7 cellular contexts compared by ENCODE assay signal in the genomic region with DNA sequence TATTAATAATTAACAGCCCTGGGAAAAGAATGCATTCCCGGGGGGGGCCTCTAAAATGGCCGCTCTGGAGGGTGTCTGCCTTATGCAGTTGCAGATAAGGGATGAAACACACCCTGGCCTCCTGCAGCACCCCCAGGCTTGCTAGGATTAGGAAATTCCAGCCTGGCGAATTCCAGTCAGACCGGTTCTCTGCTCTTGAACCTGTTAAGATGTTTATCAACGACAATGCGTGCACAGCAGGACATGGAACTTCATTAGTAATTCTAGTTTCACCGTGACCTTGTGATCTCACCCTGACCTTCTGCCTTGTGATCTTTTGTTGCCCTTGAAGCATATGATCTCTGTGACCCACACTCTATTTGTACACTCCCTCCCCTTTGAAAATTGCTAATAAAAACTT. TPM values are rescaled to one million over a fixed set of nuclear protein-coding genes. Genes with fewer than 3 reads are reported as not detected.
DNase-seq lines count a peak whose midpoint lies in the region; ATAC-seq and TF ChIP-seq lines count a peak whose summit lies in the region.
"Not testable (repeated sequence)": the region's sequence is repeated elsewhere in the genome, so short reads cannot be mapped to it uniquely, and the experiment has no call there.

No MANE protein-coding gene starts in this region.

- DNase-seq in DMS53 treated with DMSO at 0.1 percent for 48 hours (lab: John Stamatoyannopoulos, UW; ENCODE audit: unreplicated experiment) (peak; percentile 56), NCI-H510A treated with DMSO at 0.1 percent for 48 hours (lab: John Stamatoyannopoulos, UW) (peak; percentile 22), epithelial cell of esophagus (ENCODE audit: low read depth) (peak; percentile 16), trophoblast cell (peak; percentile 55 to 70)
- not testable (repeated sequence) for DNase-seq in activated naive CD4-positive, alpha-beta T cell treated with anti-CD3 and anti-CD28 coated beads, Interleukin-2, amount 10 ng/mL, durations not matched to agents 7 days and 5 days; central memory CD8-positive, alpha-beta T cell (ENCODE audit: low spot score in 2 of 2)

- not testable (repeated sequence) for H3K4me3 Mint-ChIP-seq in activated naive CD4-positive, alpha-beta T cell treated with anti-CD3 and anti-CD28 coated beads, Interleukin-2, amount 10 ng/mL, durations not matched to agents 7 days and 5 days; central memory CD8-positive, alpha-beta T cell

- not testable (repeated sequence) for H2BK120ac ChIP-seq in trophoblast cell (ENCODE audit: insufficient read depth, low read length, poor library complexity)

- H3K23ac ChIP-seq in trophoblast cell (ENCODE audit: low read length), result not testable (repeated sequence)

- H4K91ac ChIP-seq in trophoblast cell (ENCODE audit: low read depth, low read length), result not testable (repeated sequence)

- peaks cover 11% of the 10 kb centered on the region for H3K4me1 Mint-ChIP-seq in activated naive CD4-positive, alpha-beta T cell treated with anti-CD3 and anti-CD28 coated beads, Interleukin-2, amount 10 ng/mL, durations not matched to agents 7 days and 5 days
- H3K4me1 Mint-ChIP-seq in central memory CD8-positive, alpha-beta T cell, result not testable (repeated sequence)

- CTCF ChIA-PET in HEK293 (lab: Yijun Ruan, JAX), result not testable (repeated sequence)
- CTCF ChIA-PET in activated naive CD4-positive, alpha-beta T cell treated with anti-CD3 and anti-CD28 coated beads, Interleukin-2, amount 10 ng/mL, durations not matched to agents 7 days and 5 days (lab: Charles Lee), result interaction anchor here (0.9 to 2.8 kb wide), 4 partner anchors 68 to 155 kb away, joined by 3 to 19 read pairs (median 8); no protein-coding TSS in a partner anchor

- not testable (repeated sequence) for H3K79me1 ChIP-seq in trophoblast cell (ENCODE audit: low read length)

- H3K4me2 ChIP-seq in trophoblast cell (ENCODE audit: low read length), result not testable (repeated sequence)

- ATAC-seq in central memory CD8-positive, alpha-beta T cell (replicated peaks; ENCODE audit: extremely low read depth, poor library complexity, severe bottlenecking), result not testable (repeated sequence)

- not testable (repeated sequence) for H3K27me3 ChIP-seq in trophoblast cell (ENCODE audit: insufficient read depth, low read length)

- H3K79me2 ChIP-seq in trophoblast cell (ENCODE audit: control insufficient read depth, insufficient read depth, low read length, poor library complexity), result not testable (repeated sequence)

- not testable (repeated sequence) for H3K36me3 Mint-ChIP-seq in activated naive CD4-positive, alpha-beta T cell treated with anti-CD3 and anti-CD28 coated beads, Interleukin-2, amount 10 ng/mL, durations not matched to agents 7 days and 5 days; central memory CD8-positive, alpha-beta T cell (ENCODE audit: insufficient read depth)

- not testable (repeated sequence) for H3K36me3 ChIP-seq in HEK293 (ENCODE audit: control insufficient read depth in 2 of 2, insufficient read depth in 1 of 2, low read length in 2 of 2); trophoblast cell (ENCODE audit: control insufficient read depth in 1 of 2, insufficient read depth in 2 of 2, low read length in 2 of 2)

- POLR2A ChIA-PET in HEK293 (lab: Yijun Ruan, JAX), result not testable (repeated sequence)

- not testable (repeated sequence) for H2BK5ac ChIP-seq in trophoblast cell (ENCODE audit: low read depth, low read length, poor library complexity)

- H2BK12ac ChIP-seq in trophoblast cell (ENCODE audit: low read length), result not testable (repeated sequence)

- H4K12ac ChIP-seq in trophoblast cell (ENCODE audit: low read depth, low read length), result not testable (repeated sequence)

- not testable (repeated sequence) for H3K14ac ChIP-seq in trophoblast cell (ENCODE audit: low read length)

- WGBS in trophoblast cell (ENCODE audit: extremely low coverage, insufficient coverage, insufficient read length), result no CpG with 5 or more reads among the region's 7 CpGs

- not testable (repeated sequence) for H4K8ac ChIP-seq in trophoblast cell (ENCODE audit: low read depth, low read length)

- H3K9me3 Mint-ChIP-seq in activated naive CD4-positive, alpha-beta T cell treated with anti-CD3 and anti-CD28 coated beads, Interleukin-2, amount 10 ng/mL, durations not matched to agents 7 days and 5 days; central memory CD8-positive, alpha-beta T cell: not testable (repeated sequence)

- not testable (repeated sequence) for TF ChIP-seq CTCF in HEK293 (tag by site-specific recombination; IDR thresholded peaks at IDR 0.05); epithelial cell of esophagus (IDR thresholded peaks at IDR 0.05; ENCODE audit: insufficient read depth, low read depth, low read length, missing control alignments)

- H3K18ac ChIP-seq in trophoblast cell (ENCODE audit: low read length), result not testable (repeated sequence)

- H3K9ac ChIP-seq in trophoblast cell (ENCODE audit: low read length), result not testable (repeated sequence)

- H3K27ac ChIP-seq in HEK293 (ENCODE audit: extremely low read depth, low read depth, low read length); trophoblast cell (ENCODE audit: low read depth, low read length): not testable (repeated sequence)

- not testable (repeated sequence) for H3K4ac ChIP-seq in trophoblast cell (ENCODE audit: low read depth, low read length)

- not testable (repeated sequence) for H2AK5ac ChIP-seq in trophoblast cell (ENCODE audit: low read length)

- H3K27ac Mint-ChIP-seq in activated naive CD4-positive, alpha-beta T cell treated with anti-CD3 and anti-CD28 coated beads, Interleukin-2, amount 10 ng/mL, durations not matched to agents 7 days and 5 days, result peak overlapping the region; percentile 19
- H3K27ac Mint-ChIP-seq in central memory CD8-positive, alpha-beta T cell (ENCODE audit: low read depth), result peak overlapping the region; percentile 57

- H3K27me3 Mint-ChIP-seq in activated naive CD4-positive, alpha-beta T cell treated with anti-CD3 and anti-CD28 coated beads, Interleukin-2, amount 10 ng/mL, durations not matched to agents 7 days and 5 days, result peaks cover 15% of the 10 kb centered on the region
- not testable (repeated sequence) for H3K27me3 Mint-ChIP-seq in central memory CD8-positive, alpha-beta T cell

- H3K4me1 ChIP-seq in HEK293 (ENCODE audit: control insufficient read depth, insufficient read depth, low read length); trophoblast cell (ENCODE audit: control insufficient read depth in 1 of 2, insufficient read depth in 2 of 2, low read length in 2 of 2): not testable (repeated sequence)

- H3K4me3 ChIP-seq in HEK293 (ENCODE audit: low read depth, low read length); epithelial cell of esophagus (ENCODE audit: low read length); trophoblast cell (ENCODE audit: low read depth, low read length): not testable (repeated sequence)

- not testable (repeated sequence) for H3K9me3 ChIP-seq in HEK293 (ENCODE audit: control insufficient read depth, insufficient read depth, low read depth, low read length); trophoblast cell (ENCODE audit: insufficient read depth, low read depth, low read length)

- H2AFZ ChIP-seq in trophoblast cell (ENCODE audit: insufficient read depth, low read length, poor library complexity), result not testable (repeated sequence)

TF ChIP-seq in HEK293, 187 proteins besides CTCF, POLR2A, EP300 and RAD21:
- TF ChIP-seq SETDB1 (IDR thresholded peaks at IDR 0.05; ENCODE audit: insufficient read length, low read length), result peak; percentile 6

RNA-seq across cellular contexts. Expression of gene INPP4A, which starts 30.4 kb away (rescaled TPM):
- polyA plus RNA-seq in trophoblast cell (2013), result 16.3 TPM in 2 replicates
